1 cellular context compared by ENCODE assay signal in the genomic region with DNA sequence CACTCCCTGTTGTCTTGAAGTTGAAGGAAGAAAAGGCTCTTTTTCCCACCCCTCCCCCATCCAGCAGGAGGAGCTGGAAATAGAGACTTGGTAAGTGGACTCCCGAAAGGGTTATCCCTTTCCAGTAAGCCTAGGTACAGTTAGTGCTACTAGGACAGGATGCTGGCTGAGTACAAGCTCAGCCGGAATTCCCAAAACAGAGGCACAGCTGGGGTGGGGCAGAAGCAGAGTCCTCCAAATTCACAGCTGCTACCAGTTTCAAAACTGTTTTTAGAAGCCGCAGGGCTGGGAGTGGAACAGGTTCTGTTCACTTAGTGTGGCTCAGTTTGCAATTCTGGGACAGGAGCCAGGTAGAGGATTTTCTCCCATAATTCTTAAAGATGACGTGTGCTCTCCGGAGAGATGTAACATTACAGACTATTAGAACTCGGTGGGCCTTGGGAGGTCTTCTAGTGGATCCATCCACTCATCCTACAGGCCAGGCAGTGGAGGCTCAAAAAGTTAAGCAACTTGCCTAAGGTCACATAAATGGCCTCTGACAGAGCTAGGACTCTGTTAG.
TF ChIP-seq lines count a peak whose summit lies in the region.

No MANE protein-coding gene starts in this region.

TF ChIP-seq in HEK293, 187 proteins besides CTCF, POLR2A, EP300 and RAD21 (continued from another document and continues in another):
- TF ChIP-seq, protein P1, sequence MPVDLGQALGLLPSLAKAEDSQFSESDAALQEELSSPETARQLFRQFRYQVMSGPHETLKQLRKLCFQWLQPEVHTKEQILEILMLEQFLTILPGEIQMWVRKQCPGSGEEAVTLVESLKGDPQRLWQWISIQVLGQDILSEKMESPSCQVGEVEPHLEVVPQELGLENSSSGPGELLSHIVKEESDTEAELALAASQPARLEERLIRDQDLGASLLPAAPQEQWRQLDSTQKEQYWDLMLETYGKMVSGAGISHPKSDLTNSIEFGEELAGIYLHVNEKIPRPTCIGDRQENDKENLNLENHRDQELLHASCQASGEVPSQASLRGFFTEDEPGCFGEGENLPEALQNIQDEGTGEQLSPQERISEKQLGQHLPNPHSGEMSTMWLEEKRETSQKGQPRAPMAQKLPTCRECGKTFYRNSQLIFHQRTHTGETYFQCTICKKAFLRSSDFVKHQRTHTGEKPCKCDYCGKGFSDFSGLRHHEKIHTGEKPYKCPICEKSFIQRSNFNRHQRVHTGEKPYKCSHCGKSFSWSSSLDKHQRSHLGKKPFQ (tag by site-specific recombination; IDR thresholded peaks at IDR 0.05): no peak
- no peak for TF ChIP-seq ZNF133 (tag by site-specific recombination; IDR thresholded peaks at IDR 0.05)
- TF ChIP-seq ZNF571 (tag by site-specific recombination; IDR thresholded peaks at IDR 0.05): no peak
- peak; percentile 89 for TF ChIP-seq GLIS1 (tag by site-specific recombination; IDR thresholded peaks at IDR 0.05)
- TF ChIP-seq, protein P2, sequence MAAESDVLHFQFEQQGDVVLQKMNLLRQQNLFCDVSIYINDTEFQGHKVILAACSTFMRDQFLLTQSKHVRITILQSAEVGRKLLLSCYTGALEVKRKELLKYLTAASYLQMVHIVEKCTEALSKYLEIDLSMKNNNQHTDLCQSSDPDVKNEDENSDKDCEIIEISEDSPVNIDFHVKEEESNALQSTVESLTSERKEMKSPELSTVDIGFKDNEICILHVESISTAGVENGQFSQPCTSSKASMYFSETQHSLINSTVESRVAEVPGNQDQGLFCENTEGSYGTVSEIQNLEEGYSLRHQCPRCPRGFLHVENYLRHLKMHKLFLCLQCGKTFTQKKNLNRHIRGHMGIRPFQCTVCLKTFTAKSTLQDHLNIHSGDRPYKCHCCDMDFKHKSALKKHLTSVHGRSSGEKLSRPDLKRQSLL (tag by site-specific recombination; IDR thresholded peaks at IDR 0.05): no peak
- peak; percentile 81; the same call in 1 of the 2 replicates for TF ChIP-seq KLF7 (tag by site-specific recombination; IDR thresholded peaks at IDR 0.05; ENCODE audit: borderline replicate concordance)
- no peak for TF ChIP-seq ZNF777 (tag by site-specific recombination; IDR thresholded peaks at IDR 0.05; ENCODE audit: borderline replicate concordance)
- TF ChIP-seq HOXA7 (CRISPR knock-in tag; IDR thresholded peaks at IDR 0.05; ENCODE audit: borderline replicate concordance): no peak
- TF ChIP-seq ZNF211 (tag by site-specific recombination; IDR thresholded peaks at IDR 0.05; ENCODE audit: low read depth): no peak
- TF ChIP-seq ZFP3 (tag by site-specific recombination; IDR thresholded peaks at IDR 0.05; ENCODE audit: low read depth): no peak
- TF ChIP-seq ZNF521 (tag by site-specific recombination; IDR thresholded peaks at IDR 0.05): no peak
- no peak for TF ChIP-seq ZNF202 (tag by site-specific recombination; IDR thresholded peaks at IDR 0.05; ENCODE audit: borderline replicate concordance)
- TF ChIP-seq, protein P3, sequence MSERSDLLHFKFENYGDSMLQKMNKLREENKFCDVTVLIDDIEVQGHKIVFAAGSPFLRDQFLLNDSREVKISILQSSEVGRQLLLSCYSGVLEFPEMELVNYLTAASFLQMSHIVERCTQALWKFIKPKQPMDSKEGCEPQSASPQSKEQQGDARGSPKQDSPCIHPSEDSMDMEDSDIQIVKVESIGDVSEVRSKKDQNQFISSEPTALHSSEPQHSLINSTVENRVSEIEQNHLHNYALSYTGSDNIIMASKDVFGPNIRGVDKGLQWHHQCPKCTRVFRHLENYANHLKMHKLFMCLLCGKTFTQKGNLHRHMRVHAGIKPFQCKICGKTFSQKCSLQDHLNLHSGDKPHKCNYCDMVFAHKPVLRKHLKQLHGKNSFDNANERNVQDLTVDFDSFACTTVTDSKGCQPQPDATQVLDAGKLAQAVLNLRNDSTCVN (tag by site-specific recombination; optimal IDR thresholded peaks at IDR 0.05): no peak
- no peak for TF ChIP-seq ZNF670 (tag by site-specific recombination; IDR thresholded peaks at IDR 0.05; ENCODE audit: low read depth)
- TF ChIP-seq, protein P4, sequence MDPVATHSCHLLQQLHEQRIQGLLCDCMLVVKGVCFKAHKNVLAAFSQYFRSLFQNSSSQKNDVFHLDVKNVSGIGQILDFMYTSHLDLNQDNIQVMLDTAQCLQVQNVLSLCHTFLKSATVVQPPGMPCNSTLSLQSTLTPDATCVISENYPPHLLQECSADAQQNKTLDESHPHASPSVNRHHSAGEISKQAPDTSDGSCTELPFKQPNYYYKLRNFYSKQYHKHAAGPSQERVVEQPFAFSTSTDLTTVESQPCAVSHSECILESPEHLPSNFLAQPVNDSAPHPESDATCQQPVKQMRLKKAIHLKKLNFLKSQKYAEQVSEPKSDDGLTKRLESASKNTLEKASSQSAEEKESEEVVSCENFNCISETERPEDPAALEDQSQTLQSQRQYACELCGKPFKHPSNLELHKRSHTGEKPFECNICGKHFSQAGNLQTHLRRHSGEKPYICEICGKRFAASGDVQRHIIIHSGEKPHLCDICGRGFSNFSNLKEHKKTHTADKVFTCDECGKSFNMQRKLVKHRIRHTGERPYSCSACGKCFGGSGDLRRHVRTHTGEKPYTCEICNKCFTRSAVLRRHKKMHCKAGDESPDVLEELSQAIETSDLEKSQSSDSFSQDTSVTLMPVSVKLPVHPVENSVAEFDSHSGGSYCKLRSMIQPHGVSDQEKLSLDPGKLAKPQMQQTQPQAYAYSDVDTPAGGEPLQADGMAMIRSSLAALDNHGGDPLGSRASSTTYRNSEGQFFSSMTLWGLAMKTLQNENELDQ (tag by site-specific recombination; IDR thresholded peaks at IDR 0.05; ENCODE audit: low read depth): no peak
- TF ChIP-seq, protein P5, sequence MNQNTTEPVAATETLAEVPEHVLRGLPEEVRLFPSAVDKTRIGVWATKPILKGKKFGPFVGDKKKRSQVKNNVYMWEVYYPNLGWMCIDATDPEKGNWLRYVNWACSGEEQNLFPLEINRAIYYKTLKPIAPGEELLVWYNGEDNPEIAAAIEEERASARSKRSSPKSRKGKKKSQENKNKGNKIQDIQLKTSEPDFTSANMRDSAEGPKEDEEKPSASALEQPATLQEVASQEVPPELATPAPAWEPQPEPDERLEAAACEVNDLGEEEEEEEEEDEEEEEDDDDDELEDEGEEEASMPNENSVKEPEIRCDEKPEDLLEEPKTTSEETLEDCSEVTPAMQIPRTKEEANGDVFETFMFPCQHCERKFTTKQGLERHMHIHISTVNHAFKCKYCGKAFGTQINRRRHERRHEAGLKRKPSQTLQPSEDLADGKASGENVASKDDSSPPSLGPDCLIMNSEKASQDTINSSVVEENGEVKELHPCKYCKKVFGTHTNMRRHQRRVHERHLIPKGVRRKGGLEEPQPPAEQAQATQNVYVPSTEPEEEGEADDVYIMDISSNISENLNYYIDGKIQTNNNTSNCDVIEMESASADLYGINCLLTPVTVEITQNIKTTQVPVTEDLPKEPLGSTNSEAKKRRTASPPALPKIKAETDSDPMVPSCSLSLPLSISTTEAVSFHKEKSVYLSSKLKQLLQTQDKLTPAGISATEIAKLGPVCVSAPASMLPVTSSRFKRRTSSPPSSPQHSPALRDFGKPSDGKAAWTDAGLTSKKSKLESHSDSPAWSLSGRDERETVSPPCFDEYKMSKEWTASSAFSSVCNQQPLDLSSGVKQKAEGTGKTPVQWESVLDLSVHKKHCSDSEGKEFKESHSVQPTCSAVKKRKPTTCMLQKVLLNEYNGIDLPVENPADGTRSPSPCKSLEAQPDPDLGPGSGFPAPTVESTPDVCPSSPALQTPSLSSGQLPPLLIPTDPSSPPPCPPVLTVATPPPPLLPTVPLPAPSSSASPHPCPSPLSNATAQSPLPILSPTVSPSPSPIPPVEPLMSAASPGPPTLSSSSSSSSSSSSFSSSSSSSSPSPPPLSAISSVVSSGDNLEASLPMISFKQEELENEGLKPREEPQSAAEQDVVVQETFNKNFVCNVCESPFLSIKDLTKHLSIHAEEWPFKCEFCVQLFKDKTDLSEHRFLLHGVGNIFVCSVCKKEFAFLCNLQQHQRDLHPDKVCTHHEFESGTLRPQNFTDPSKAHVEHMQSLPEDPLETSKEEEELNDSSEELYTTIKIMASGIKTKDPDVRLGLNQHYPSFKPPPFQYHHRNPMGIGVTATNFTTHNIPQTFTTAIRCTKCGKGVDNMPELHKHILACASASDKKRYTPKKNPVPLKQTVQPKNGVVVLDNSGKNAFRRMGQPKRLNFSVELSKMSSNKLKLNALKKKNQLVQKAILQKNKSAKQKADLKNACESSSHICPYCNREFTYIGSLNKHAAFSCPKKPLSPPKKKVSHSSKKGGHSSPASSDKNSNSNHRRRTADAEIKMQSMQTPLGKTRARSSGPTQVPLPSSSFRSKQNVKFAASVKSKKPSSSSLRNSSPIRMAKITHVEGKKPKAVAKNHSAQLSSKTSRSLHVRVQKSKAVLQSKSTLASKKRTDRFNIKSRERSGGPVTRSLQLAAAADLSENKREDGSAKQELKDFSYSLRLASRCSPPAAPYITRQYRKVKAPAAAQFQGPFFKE (tag by site-specific recombination; IDR thresholded peaks at IDR 0.05; ENCODE audit: borderline replicate concordance): no peak
- no peak for TF ChIP-seq MYNN (tag by site-specific recombination; IDR thresholded peaks at IDR 0.05; ENCODE audit: borderline replicate concordance)
- no peak for TF ChIP-seq ZNF747 (tag by site-specific recombination; IDR thresholded peaks at IDR 0.05)
- peak; percentile 51 for TF ChIP-seq KLF8 (tag by site-specific recombination; IDR thresholded peaks at IDR 0.05)
- TF ChIP-seq, protein P6, sequence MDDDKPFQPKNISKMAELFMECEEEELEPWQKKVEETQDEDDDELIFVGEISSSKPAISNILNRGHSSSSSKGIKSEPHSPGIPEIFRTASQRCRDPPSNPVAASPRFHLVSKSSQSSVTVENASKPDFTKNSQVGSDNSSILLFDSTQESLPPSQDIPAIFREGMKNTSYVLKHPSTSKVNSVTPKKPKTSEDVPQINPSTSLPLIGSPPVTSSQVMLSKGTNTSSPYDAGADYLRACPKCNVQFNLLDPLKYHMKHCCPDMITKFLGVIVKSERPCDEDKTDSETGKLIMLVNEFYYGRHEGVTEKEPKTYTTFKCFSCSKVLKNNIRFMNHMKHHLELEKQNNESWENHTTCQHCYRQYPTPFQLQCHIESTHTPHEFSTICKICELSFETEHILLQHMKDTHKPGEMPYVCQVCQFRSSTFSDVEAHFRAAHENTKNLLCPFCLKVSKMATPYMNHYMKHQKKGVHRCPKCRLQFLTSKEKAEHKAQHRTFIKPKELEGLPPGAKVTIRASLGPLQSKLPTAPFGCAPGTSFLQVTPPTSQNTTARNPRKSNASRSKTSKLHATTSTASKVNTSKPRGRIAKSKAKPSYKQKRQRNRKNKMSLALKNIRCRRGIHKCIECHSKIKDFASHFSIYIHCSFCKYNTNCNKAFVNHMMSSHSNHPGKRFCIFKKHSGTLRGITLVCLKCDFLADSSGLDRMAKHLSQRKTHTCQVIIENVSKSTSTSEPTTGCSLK (tag by site-specific recombination; IDR thresholded peaks at IDR 0.05): no peak
- TF ChIP-seq, protein P7, sequence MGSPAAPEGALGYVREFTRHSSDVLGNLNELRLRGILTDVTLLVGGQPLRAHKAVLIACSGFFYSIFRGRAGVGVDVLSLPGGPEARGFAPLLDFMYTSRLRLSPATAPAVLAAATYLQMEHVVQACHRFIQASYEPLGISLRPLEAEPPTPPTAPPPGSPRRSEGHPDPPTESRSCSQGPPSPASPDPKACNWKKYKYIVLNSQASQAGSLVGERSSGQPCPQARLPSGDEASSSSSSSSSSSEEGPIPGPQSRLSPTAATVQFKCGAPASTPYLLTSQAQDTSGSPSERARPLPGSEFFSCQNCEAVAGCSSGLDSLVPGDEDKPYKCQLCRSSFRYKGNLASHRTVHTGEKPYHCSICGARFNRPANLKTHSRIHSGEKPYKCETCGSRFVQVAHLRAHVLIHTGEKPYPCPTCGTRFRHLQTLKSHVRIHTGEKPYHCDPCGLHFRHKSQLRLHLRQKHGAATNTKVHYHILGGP (tag by site-specific recombination; IDR thresholded peaks at IDR 0.05): no peak
- TF ChIP-seq ZNF529 (tag by site-specific recombination; IDR thresholded peaks at IDR 0.05; ENCODE audit: insufficient replicate concordance): no peak
- TF ChIP-seq ZNF600 (tag by site-specific recombination; IDR thresholded peaks at IDR 0.05): peak; percentile 89
- TF ChIP-seq, protein P8, sequence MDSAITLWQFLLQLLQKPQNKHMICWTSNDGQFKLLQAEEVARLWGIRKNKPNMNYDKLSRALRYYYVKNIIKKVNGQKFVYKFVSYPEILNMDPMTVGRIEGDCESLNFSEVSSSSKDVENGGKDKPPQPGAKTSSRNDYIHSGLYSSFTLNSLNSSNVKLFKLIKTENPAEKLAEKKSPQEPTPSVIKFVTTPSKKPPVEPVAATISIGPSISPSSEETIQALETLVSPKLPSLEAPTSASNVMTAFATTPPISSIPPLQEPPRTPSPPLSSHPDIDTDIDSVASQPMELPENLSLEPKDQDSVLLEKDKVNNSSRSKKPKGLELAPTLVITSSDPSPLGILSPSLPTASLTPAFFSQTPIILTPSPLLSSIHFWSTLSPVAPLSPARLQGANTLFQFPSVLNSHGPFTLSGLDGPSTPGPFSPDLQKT (IDR thresholded peaks at IDR 0.05; ENCODE audit: borderline replicate concordance, low read depth, low read length): no peak
- TF ChIP-seq ZBTB17 (tag by site-specific recombination; IDR thresholded peaks at IDR 0.05): peak; percentile 89
- no peak for TF ChIP-seq OVOL3 (tag by site-specific recombination; IDR thresholded peaks at IDR 0.05)
- no peak for TF ChIP-seq ZFP37 (tag by site-specific recombination; IDR thresholded peaks at IDR 0.05)
- no peak for TF ChIP-seq ZNF624 (tag by site-specific recombination; IDR thresholded peaks at IDR 0.05)
- no peak for TF ChIP-seq SP3 (tag by site-specific recombination; IDR thresholded peaks at IDR 0.05)
- no peak for TF ChIP-seq ZNF664 (tag by site-specific recombination; IDR thresholded peaks at IDR 0.05)
- no peak for TF ChIP-seq ZNF138 (tag by site-specific recombination; IDR thresholded peaks at IDR 0.05; ENCODE audit: borderline replicate concordance)
- no peak for TF ChIP-seq ZNF274 (IDR thresholded peaks at IDR 0.05; ENCODE audit: low read length)
- TF ChIP-seq ZNF274 (tag by site-specific recombination; IDR thresholded peaks at IDR 0.05; ENCODE audit: borderline replicate concordance): no peak
- 0 out of 2 replicates have a peak, but pooled peaks have one; percentile 14 for TF ChIP-seq ZBTB21 (tag by site-specific recombination; IDR thresholded peaks at IDR 0.05)
- no peak for TF ChIP-seq REPIN1 (tag by site-specific recombination; IDR thresholded peaks at IDR 0.05; ENCODE audit: low read depth)
- no peak for TF ChIP-seq HOXD13 (CRISPR knock-in tag; IDR thresholded peaks at IDR 0.05; ENCODE audit: borderline replicate concordance)
- TF ChIP-seq ZNF248 (tag by site-specific recombination; IDR thresholded peaks at IDR 0.05): no peak
- TF ChIP-seq ZNF654 (tag by site-specific recombination; IDR thresholded peaks at IDR 0.05; ENCODE audit: low read depth): no peak
- TF ChIP-seq ZNF292 (tag by site-specific recombination; IDR thresholded peaks at IDR 0.05; ENCODE audit: borderline replicate concordance, low read depth): no peak
- TF ChIP-seq ZNF785 (tag by site-specific recombination; IDR thresholded peaks at IDR 0.05): no peak
- peak; percentile 97 for TF ChIP-seq ZSCAN16 (tag by site-specific recombination; IDR thresholded peaks at IDR 0.05)
- no peak for TF ChIP-seq ZNF558 (tag by site-specific recombination; IDR thresholded peaks at IDR 0.05)
- no peak for TF ChIP-seq EGR2 (tag by site-specific recombination; IDR thresholded peaks at IDR 0.05; ENCODE audit: low read depth)
- no peak for TF ChIP-seq ZNF239 (tag by site-specific recombination; IDR thresholded peaks at IDR 0.05)
